Comparison of ENCODE assay signal across 5 cellular contexts in the genomic region with DNA sequence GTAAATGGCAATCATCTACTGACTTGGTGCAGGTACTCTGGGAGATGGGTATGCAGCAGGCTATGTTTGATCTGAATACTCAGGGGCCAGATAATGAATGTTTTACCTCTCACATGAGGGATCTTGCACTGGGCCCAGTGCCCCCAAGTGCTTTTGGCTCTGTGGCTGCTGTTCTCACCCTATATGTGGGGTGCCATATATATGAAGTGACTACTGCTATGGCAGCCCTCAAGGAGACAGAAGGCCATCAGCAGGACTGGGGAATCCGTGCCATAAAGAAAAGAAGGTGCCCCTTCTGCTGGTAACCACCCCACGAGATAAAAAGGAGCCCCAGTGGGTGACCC.
"Had no signal": no experiment of that assay in that cellular context is flagged by ENCODE, and none has a peak within 500 bp of the region (broad histone marks: within the 10 kb centered on the region; RNA-seq: fewer than 3 reads in every experiment).

No MANE protein-coding gene starts in this region.

- H3K4me3 ChIP-seq: GM23248 had no signal

- H3K27ac ChIP-seq: GM23248, HL-60 had no signal

- DNase-seq: GOT3, H9, HCEC 1CT had no signal
